In genomic region chr19:44753932-44754742, GRCh38 we compare ENCODE assay signal across 9 cellular contexts. TPM values are rescaled to one million over a fixed set of nuclear protein-coding genes. Genes with fewer than 3 reads are reported as not detected.
DNase-seq lines count a peak whose midpoint lies in the region; ATAC-seq and TF ChIP-seq lines count a peak whose summit lies in the region.
"Had no signal": no experiment of that assay in that cellular context is flagged by ENCODE, and none has a peak within 500 bp of the region (broad histone marks: within the 10 kb centered on the region; RNA-seq: fewer than 3 reads in every experiment).

No MANE protein-coding gene starts in this region.

- H3K4me1 ChIP-seq in Panc1 (ENCODE audit: control insufficient read depth, insufficient read depth, low read length) (peaks cover 48% of the 10 kb centered on the region), foreskin keratinocyte (peaks cover 22% of the 10 kb centered on the region), neutrophil (ENCODE audit: control insufficient read depth in 1 of 2, insufficient read depth in 1 of 2, low read depth in 1 of 2, low read length in 1 of 2) (peaks cover 67 to 76% of the 10 kb centered on the region in 2 experiments), thyroid gland (peaks cover 52 to 83% of the 10 kb centered on the region in 2 donors)

- DNase-seq in DMS79 (lab: John Stamatoyannopoulos, UW), result peak; percentile 7
- DNase-seq in Panc1 (ENCODE audit: low read depth, low spot score), result no peak
- peak; percentile 52 for DNase-seq in activated effector memory CD4-positive, alpha-beta T cell treated with Interleukin-2 at 50 U/mL for 16 hours
- peak in 1 of 2 donors; percentile 59 for DNase-seq in foreskin keratinocyte
- DNase-seq in thyroid gland, result peak; percentile 95 to 96

- BruUV-seq in Panc1 (replicated peaks; lab: Mats Ljungman, UMichigan), result no TSS peak

- TF ChIP-seq POLR2A in thyroid gland (IDR thresholded peaks at IDR 0.05), result peak; percentile 15 to 56

- H3K9me3 ChIP-seq in Panc1 (ENCODE audit: control insufficient read depth, insufficient read depth, low read depth, low read length), result no peaks in the 10 kb centered on the region
- H3K9me3 ChIP-seq in neutrophil, result no peaks in the 10 kb centered on the region
- no peaks in the 10 kb centered on the region for H3K9me3 ChIP-seq in thyroid gland

- in situ Hi-C loops in Panc1 (cut with HindIII; ENCODE audit: low pct_unique_long_range_greater_than_20kb, low sequenced_read_pairs), result no loop called here

- ATAC-seq in HG02759 (IDR thresholded peaks at IDR 0.05; ENCODE audit: unreplicated experiment) (peak; percentile 31), Panc1 (peak; percentile 33), foreskin keratinocyte (peak; percentile 9), HG02588 (IDR thresholded peaks at IDR 0.05; ENCODE audit: unreplicated experiment) (no peak)

- H3K27ac ChIP-seq in Panc1 (ENCODE audit: low read length) (peak overlapping the region; percentile 89), foreskin keratinocyte (peak overlapping the region; percentile 81), neutrophil (peak overlapping the region; percentile 100), thyroid gland (peak overlapping the region; percentile 81 to 97 (median 96))

- no peak for TF ChIP-seq CTCF in Panc1 (IDR thresholded peaks at IDR 0.05)
- TF ChIP-seq CTCF in foreskin keratinocyte (conservative IDR thresholded peaks at IDR 0.05), result no peak
- peak; percentile 36 for TF ChIP-seq CTCF in neutrophil (IDR thresholded peaks at IDR 0.05)
- no peak for TF ChIP-seq CTCF in thyroid gland (IDR thresholded peaks at IDR 0.05)

- POLR2A ChIA-PET in Panc1 (lab: Charles Lee), result interaction anchor here (0.6 kb wide), 1 partner anchor 23 kb away, joined by 3 read pairs; no protein-coding TSS in a partner anchor

- 5 to 12% methylated on average over 15 to 25 of the region's 33 CpGs for WGBS in thyroid gland, 2 donors

- H3K27me3 ChIP-seq in Panc1 (ENCODE audit: control insufficient read depth, insufficient read depth, low read length) (no peaks in the 10 kb centered on the region), foreskin keratinocyte (no peaks in the 10 kb centered on the region), neutrophil (no peaks in the 10 kb centered on the region), thyroid gland (no peaks in the 10 kb centered on the region)

- CTCF ChIA-PET in Panc1 (lab: Charles Lee), result interaction anchor here (0.7 to 1.3 kb wide), 3 partner anchors 15 to 65 kb away, joined by 3 to 4 read pairs (median 3); no protein-coding TSS in a partner anchor

- H3K36me3 ChIP-seq in Panc1 (ENCODE audit: control insufficient read depth, insufficient read depth, low read length), result no peaks in the 10 kb centered on the region; the same call in 1 of the 2 replicates
- H3K36me3 ChIP-seq in neutrophil, result peaks cover 78% of the 10 kb centered on the region
- H3K36me3 ChIP-seq in thyroid gland, result peaks cover 22 to 36% of the 10 kb centered on the region in 2 donors

- peak overlapping the region; percentile 7 to 72; a peak in 3 of 4 replicates for H3K4me3 ChIP-seq in Panc1 (ENCODE audit: low read depth in 2 of 2, low read length in 2 of 2)
- peak overlapping the region; percentile 85 to 97 for H3K4me3 ChIP-seq in neutrophil (ENCODE audit: low read depth in 1 of 2, low read length in 1 of 2)
- peak overlapping the region in 2 of 3 donors; percentile 12 to 49 for H3K4me3 ChIP-seq in thyroid gland (replicated peaks in 1 of 3)

- intact Hi-C loops in Panc1 (cut with micrococcal nuclease; ENCODE audit: unreplicated experiment) (no loop called here), thyroid gland (cut with DNase I) (no loop called here)

RNA-seq across cellular contexts. Expression of gene BCL3, which starts 5.6 kb away (rescaled TPM):
- total RNA-seq in Panc1 (2021; ENCODE audit: unreplicated experiment) (48.5 TPM), foreskin keratinocyte (3.5 and 5.2 TPM in 2 replicates), thyroid gland (10 to 100 TPM; 12.4 to 56.2 (median 16.8) TPM)
- 80.9 TPM for polyA plus RNA-seq in Panc1 (2012; ENCODE audit: insufficient read length)
- 6.8 and 8.8 TPM in 2 replicates for polyA plus RNA-seq in foreskin keratinocyte

RNA-seq across cellular contexts. Expression of gene CBLC, which starts 23.6 kb away (rescaled TPM):
- total RNA-seq in Panc1 (2021; ENCODE audit: unreplicated experiment) (0.80 TPM), foreskin keratinocyte (40.5 and 44.8 TPM in 2 replicates), thyroid gland (1 to 10 TPM; 2.0 to 5.6 (median 3.1) TPM)
- polyA plus RNA-seq in Panc1 (2012; ENCODE audit: insufficient read length), result 2.3 TPM
- polyA plus RNA-seq in foreskin keratinocyte, result 46.3 and 46.9 TPM in 2 replicates
- total RNA-seq: glomerular endothelial cell had no signal

RNA-seq across cellular contexts. Expression of gene BCAM, which starts 54.8 kb away (rescaled TPM):
- total RNA-seq in Panc1 (2021; ENCODE audit: unreplicated experiment) (21.5 TPM), foreskin keratinocyte (8.1 and 28.6 TPM in 2 replicates), thyroid gland (100 to 1,000 TPM; 156 to 391 (median 285) TPM)
- 85.2 TPM for polyA plus RNA-seq in Panc1 (2012; ENCODE audit: insufficient read length)
- polyA plus RNA-seq in foreskin keratinocyte, result 11.3 and 44.9 TPM in 2 replicates

RNA-seq across cellular contexts. Expression of gene CEACAM16, which starts 55.2 kb away (rescaled TPM):
- not detected for total RNA-seq in Panc1 (2021; ENCODE audit: unreplicated experiment)
- not detected for polyA plus RNA-seq in Panc1 (2012; ENCODE audit: insufficient read length)
- not detected in 2 replicates for total RNA-seq in foreskin keratinocyte
- polyA plus RNA-seq in foreskin keratinocyte, result not detected in 2 replicates
- total RNA-seq in thyroid gland, result under 1 TPM in 1 of 4 donors, not detected in 3; 0.40 TPM
- total RNA-seq: glomerular endothelial cell had no signal

Comparison
In these comparisons a context has a peak if more than half of its experiments do, and no peak if none do; other contexts are left out.
1. H3K4me3 ChIP-seq: peak in every context shown above with its lines; median percentile 91 in neutrophil; 40 in Panc1; 30 in thyroid gland.